ENCODE assay signal across 9 cellular contexts in genomic region chr3:12982619-12983101, GRCh38.
DNase-seq lines count a peak whose midpoint lies in the region; ATAC-seq, FAIRE-seq and TF ChIP-seq lines count a peak whose summit lies in the region.
"Had no signal": no experiment of that assay in that cellular context is flagged by ENCODE, and none has a peak within 500 bp of the region (broad histone marks: within the 10 kb centered on the region; RNA-seq: fewer than 3 reads in every experiment).

No MANE protein-coding gene starts in this region.

- no peaks in the 10 kb centered on the region for H3K36me3 ChIP-seq in left ventricle myocardium inferior
- no peaks in the 10 kb centered on the region; the same call in 1 of the 2 replicates for H3K36me3 ChIP-seq in Loucy (ENCODE audit: insufficient read depth, low read length)

- ATAC-seq in Right ventricle myocardium superior (ENCODE audit: poor library complexity) (no peak), HG02623 (IDR thresholded peaks at IDR 0.05; ENCODE audit: unreplicated experiment) (peak; percentile 57)

- DNase-seq in Right ventricle myocardium superior (peak; percentile 27), left ventricle myocardium inferior (no peak), substantia nigra (lab: John Stamatoyannopoulos, UW) (no peak), RCC 7860 (ENCODE audit: low spot score) (no peak)
- DNase-seq in stimulated activated CD4-positive, alpha-beta T cell treated with anti-CD3 and anti-CD28 coated beads, Interleukin-4, amount 100 ng/mL, for 1 hour, result no peak
- DNase-seq: kidney glomerular epithelial cell had no signal

- H3F3A ChIP-seq in Loucy (ENCODE audit: low read depth), result peaks cover 8% of the 10 kb centered on the region

- intact Hi-C loops in Right ventricle myocardium superior (cut with DNase I) (loop anchor here (10.0 kb wide), 1 partner anchor 88 kb away; no protein-coding TSS in a partner anchor), left ventricle myocardium inferior (cut with micrococcal nuclease) (loop anchor here (10.0 kb wide), 1 partner anchor 88 kb away; no protein-coding TSS in a partner anchor)

- H3K27ac Mint-ChIP-seq in stimulated activated naive CD8-positive, alpha-beta T cell treated with anti-CD3 and anti-CD28 coated beads, Interleukin-15, Interleukin-2, amounts not matched to agents 100 ng/mL and 50 ng/mL, for 24 hours, result peak overlapping the region; percentile 19

- H3K36me3 Mint-ChIP-seq in stimulated activated naive CD8-positive, alpha-beta T cell treated with anti-CD3 and anti-CD28 coated beads, Interleukin-15, Interleukin-2, amounts not matched to agents 100 ng/mL and 50 ng/mL, for 24 hours (ENCODE audit: low read depth), result peaks cover 7% of the 10 kb centered on the region

- H3K4me2 ChIP-seq in Loucy (ENCODE audit: low read depth, low read length, poor library complexity, severe bottlenecking), result peak overlapping the region; percentile 80

- H3K9ac ChIP-seq in Loucy (ENCODE audit: low read depth, low read length, poor library complexity, severe bottlenecking), result peak overlapping the region; percentile 62

- no peak for TF ChIP-seq CTCF in left ventricle myocardium inferior (IDR thresholded peaks at IDR 0.05; ENCODE audit: borderline replicate concordance)
- TF ChIP-seq CTCF in Loucy (conservative IDR thresholded peaks at IDR 0.05; ENCODE audit: low read length), result no peak

- H3K9me3 ChIP-seq in left ventricle myocardium inferior (replicated peaks) (no peaks in the 10 kb centered on the region), Loucy (ENCODE audit: insufficient read depth, low read depth, low read length) (no peaks in the 10 kb centered on the region)

- H3K79me2 ChIP-seq in Loucy (ENCODE audit: insufficient read depth, low read length), result peaks cover 67% of the 10 kb centered on the region

- no peak overlapping the region for H3K4me3 Mint-ChIP-seq in stimulated activated naive CD8-positive, alpha-beta T cell treated with anti-CD3 and anti-CD28 coated beads, Interleukin-15, Interleukin-2, amounts not matched to agents 100 ng/mL and 50 ng/mL, for 24 hours

- H4K20me1 ChIP-seq in Loucy (ENCODE audit: insufficient read depth, low read length, poor library complexity, severe bottlenecking), result no peaks in the 10 kb centered on the region

- H3K4me1 ChIP-seq in left ventricle myocardium inferior (peaks cover 60% of the 10 kb centered on the region), Loucy (ENCODE audit: insufficient read depth, low read length, poor library complexity, severe bottlenecking) (peaks cover 58% of the 10 kb centered on the region)

- H2AFZ ChIP-seq in Loucy (ENCODE audit: low read length), result no peak overlapping the region

- H3K9me2 ChIP-seq in Loucy (replicated peaks; ENCODE audit: low read depth, low read length), result no peaks in the 10 kb centered on the region

- H3K27ac ChIP-seq in left ventricle myocardium inferior (replicated peaks) (no peak overlapping the region), substantia nigra (ENCODE audit: low read depth, low read length, poor library complexity, severe bottlenecking) (no peak overlapping the region)

- FAIRE-seq in RCC 7860 (lab: Jason Lieb, UNC), result no peak

- H3K27me3 ChIP-seq in left ventricle myocardium inferior (ENCODE audit: low read depth) (no peaks in the 10 kb centered on the region), Loucy (ENCODE audit: insufficient read depth, low read length, poor library complexity, severe bottlenecking) (no peaks in the 10 kb centered on the region)

- no peaks in the 10 kb centered on the region for H3K27me3 Mint-ChIP-seq in stimulated activated naive CD8-positive, alpha-beta T cell treated with anti-CD3 and anti-CD28 coated beads, Interleukin-15, Interleukin-2, amounts not matched to agents 100 ng/mL and 50 ng/mL, for 24 hours

- no peaks in the 10 kb centered on the region for H3K9me3 Mint-ChIP-seq in stimulated activated naive CD8-positive, alpha-beta T cell treated with anti-CD3 and anti-CD28 coated beads, Interleukin-15, Interleukin-2, amounts not matched to agents 100 ng/mL and 50 ng/mL, for 24 hours

- H3K4me3 ChIP-seq in left ventricle myocardium inferior (no peak overlapping the region), Loucy (ENCODE audit: low read length, poor library complexity, severe bottlenecking) (peak overlapping the region; percentile 62)

- peaks cover 48% of the 10 kb centered on the region for H3K4me1 Mint-ChIP-seq in stimulated activated naive CD8-positive, alpha-beta T cell treated with anti-CD3 and anti-CD28 coated beads, Interleukin-15, Interleukin-2, amounts not matched to agents 100 ng/mL and 50 ng/mL, for 24 hours (ENCODE audit: low read depth)
